In genomic region chr6:31690231-31691077, GRCh38 we compare ENCODE assay signal across 1 cellular context.
TF ChIP-seq lines count a peak whose summit lies in the region.

No MANE protein-coding gene starts in this region.

TF ChIP-seq in K562, 482 proteins besides CTCF, POLR2A, EP300 and RAD21 (continued from another document and continues in another):
- no peak for TF ChIP-seq CHD7 (IDR thresholded peaks at IDR 0.05; ENCODE audit: low read depth, low read length)
- TF ChIP-seq ZNF146 (CRISPR knock-in tag; IDR thresholded peaks at IDR 0.05; ENCODE audit: unreplicated experiment), result no peak
- peak; percentile 8; the same call in 1 of the 2 replicates for TF ChIP-seq GATAD2B (IDR thresholded peaks at IDR 0.05; ENCODE audit: borderline replicate concordance)
- TF ChIP-seq MCM3 (IDR thresholded peaks at IDR 0.05), result no peak
- peak; percentile 89 for TF ChIP-seq NCOA1 (IDR thresholded peaks at IDR 0.05; ENCODE audit: low read depth)
- TF ChIP-seq ZNF318 (IDR thresholded peaks at IDR 0.05; ENCODE audit: borderline replicate concordance in 1 of 2, low read depth in 1 of 2), result peak in 1 of 2 experiments; percentile 31; a peak in 1 of 4 replicates
- no peak for TF ChIP-seq TAF15 (IDR thresholded peaks at IDR 0.05; ENCODE audit: low read depth, low read length)
- TF ChIP-seq CBX8 (IDR thresholded peaks at IDR 0.05; ENCODE audit: borderline replicate concordance, extremely low read depth, low read depth, low read length, poor library complexity, severe bottlenecking), result no peak
- TF ChIP-seq ZFP91 (CRISPR knock-in tag; IDR thresholded peaks at IDR 0.05), result no peak
- TF ChIP-seq CHD1 (IDR thresholded peaks at IDR 0.05; ENCODE audit: low read length), result no peak
- TF ChIP-seq MCM5 (IDR thresholded peaks at IDR 0.05; ENCODE audit: low read depth), result no peak
- TF ChIP-seq MIER1 (IDR thresholded peaks at IDR 0.05; ENCODE audit: low read depth), result peak; percentile 33; the same call in 1 of the 2 replicates
- TF ChIP-seq E2F4 (CRISPR knock-in tag; IDR thresholded peaks at IDR 0.05; ENCODE audit: low read depth), result 0 out of 2 replicates have a peak, but pooled peaks have one; percentile 19
- no peak for TF ChIP-seq NFIX (CRISPR knock-in tag; IDR thresholded peaks at IDR 0.05; ENCODE audit: low read depth)
- no peak for TF ChIP-seq ZBTB5 (IDR thresholded peaks at IDR 0.05)
- TF ChIP-seq RCOR1 (IDR thresholded peaks at IDR 0.05; ENCODE audit: borderline replicate concordance in 1 of 2, low read depth in 2 of 2, low read length in 2 of 2), result peak; percentile 30 to 96
- TF ChIP-seq VEZF1 (CRISPR knock-in tag; IDR thresholded peaks at IDR 0.05), result peak; percentile 70
- TF ChIP-seq ETS1 (conservative IDR thresholded peaks at IDR 0.05; ENCODE audit: control insufficient read depth, low read depth, low read length), result no peak
- TF ChIP-seq POLR3A (IDR thresholded peaks at IDR 0.05; ENCODE audit: borderline replicate concordance, extremely low read depth, insufficient read depth, insufficient read length), result no peak
